ENCODE assay signal across 20 cellular contexts in the genomic region with DNA sequence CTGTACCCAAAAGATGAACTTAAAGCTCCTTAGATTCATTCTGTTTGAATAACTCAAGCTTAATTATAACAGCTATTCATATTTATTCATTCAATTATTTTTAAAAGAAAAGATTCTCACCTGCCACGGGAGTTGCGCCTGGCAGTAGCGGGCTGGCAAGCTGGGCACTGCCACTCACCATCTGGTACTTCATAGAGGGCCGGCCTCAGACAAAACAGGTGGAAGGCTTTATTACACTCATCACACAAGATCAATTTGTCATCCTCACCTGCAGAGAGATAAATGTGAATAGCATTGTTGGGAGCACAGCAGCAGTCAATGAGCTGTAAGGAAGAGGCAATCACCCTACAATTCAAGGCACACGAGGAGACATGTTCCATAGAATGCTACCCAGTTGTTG. TPM values are rescaled to one million over a fixed set of nuclear protein-coding genes. Genes with fewer than 3 reads are reported as not detected.
A peak's percentile ranks its signal among the peaks of the same experiment; 100 is the strongest.
DNase-seq lines count a peak whose midpoint lies in the region; ATAC-seq and TF ChIP-seq lines count a peak whose summit lies in the region.
"Had no signal": no experiment of that assay in that cellular context is flagged by ENCODE, and none has a peak within 500 bp of the region (broad histone marks: within the 10 kb centered on the region; RNA-seq: fewer than 3 reads in every experiment).

No MANE protein-coding gene starts in this region.

- H3K9me3 Mint-ChIP-seq in activated CD4-positive, alpha-beta T cell treated with anti-CD3 and anti-CD28 coated beads for 36 hours (ENCODE audit: low read depth), result no peaks in the 10 kb centered on the region
- no peaks in the 10 kb centered on the region for H3K9me3 Mint-ChIP-seq in activated CD4-positive, alpha-beta T cell treated with anti-CD3 and anti-CD28 coated beads, Interleukin-2, amount 10 ng/mL, durations not matched to agents 24 days and 14 days
- H3K9me3 Mint-ChIP-seq in chondrocyte (ENCODE audit: low read depth), result no peaks in the 10 kb centered on the region
- H3K9me3 Mint-ChIP-seq: stimulated activated effector memory CD8-positive, alpha-beta T cell treated with anti-CD3 and anti-CD28 coated beads, Interleukin-12 subunit alpha, Interleukin-12 subunit beta, amount 100 ng/mL, for 72 hours had no signal

- intact Hi-C loops in activated CD4-positive, alpha-beta T cell treated with anti-CD3 and anti-CD28 coated beads for 36 hours (cut with DNase I, micrococcal nuclease), result no loop called here
- intact Hi-C loops in activated CD4-positive, alpha-beta T cell treated with anti-CD3 and anti-CD28 coated beads, Interleukin-2, amount 10 ng/mL, durations not matched to agents 24 days and 14 days (cut with micrococcal nuclease), result no loop called here

- H3K27me3 Mint-ChIP-seq in activated CD4-positive, alpha-beta T cell treated with anti-CD3 and anti-CD28 coated beads for 36 hours, result no peaks in the 10 kb centered on the region
- H3K27me3 Mint-ChIP-seq in activated CD4-positive, alpha-beta T cell treated with anti-CD3 and anti-CD28 coated beads, Interleukin-2, amount 10 ng/mL, durations not matched to agents 24 days and 14 days, result no peaks in the 10 kb centered on the region
- H3K27me3 Mint-ChIP-seq in chondrocyte (ENCODE audit: low read depth), result no peaks in the 10 kb centered on the region
- H3K27me3 Mint-ChIP-seq: activated naive CD8-positive, alpha-beta T cell had no signal

- ATAC-seq in activated CD4-positive, alpha-beta T cell treated with anti-CD3 and anti-CD28 coated beads for 36 hours, result no peak
- no peak for ATAC-seq in GM18520 (IDR thresholded peaks at IDR 0.05; ENCODE audit: unreplicated experiment)
- ATAC-seq: body of pancreas; stimulated activated effector memory CD8-positive, alpha-beta T cell treated with anti-CD3 and anti-CD28 coated beads, Interleukin-12 subunit alpha, Interleukin-12 subunit beta, amount 100 ng/mL, for 72 hours had no signal

- no peak for DNase-seq in activated CD4-positive, alpha-beta T cell treated with anti-CD3 and anti-CD28 coated beads for 36 hours
- no peak for DNase-seq in activated CD4-positive, alpha-beta T cell treated with anti-CD3 and anti-CD28 coated beads, Interleukin-2, amount 10 ng/mL, durations not matched to agents 24 days and 14 days
- DNase-seq in NCI-H1417 treated with DMSO at 0.1 percent for 48 hours (lab: John Stamatoyannopoulos, UW), result peak; percentile 83
- DNase-seq in NCI-H2196 (lab: John Stamatoyannopoulos, UW; ENCODE audit: unreplicated experiment), result peak; percentile 30
- no peak for DNase-seq in chondrocyte (ENCODE audit: low spot score)
- no peak for DNase-seq in germinal center (ENCODE audit: low spot score)
- DNase-seq in T-helper 2 cell, result no peak
- DNase-seq: activated CD4-positive, alpha-beta T cell treated with anti-CD3 and anti-CD28 coated beads, Interleukin-2, amount 50 U/mL, for 1 hour; activated T-cell treated with anti-CD3 and anti-CD28 coated beads for 4 hours; BE2C; body of pancreas; GDM1; GOT3; kidney; NCI-H1694; NK-92 treated with Interleukin-12 subunit alpha and Interleukin-12 subunit beta, amount 100 ng/mL, for 24 hours had no signal

- H3K4me3 Mint-ChIP-seq in activated CD4-positive, alpha-beta T cell treated with anti-CD3 and anti-CD28 coated beads for 36 hours, result no peak overlapping the region
- no peak overlapping the region for H3K4me3 Mint-ChIP-seq in activated CD4-positive, alpha-beta T cell treated with anti-CD3 and anti-CD28 coated beads, Interleukin-2, amount 10 ng/mL, durations not matched to agents 24 days and 14 days
- no peak overlapping the region for H3K4me3 Mint-ChIP-seq in chondrocyte (ENCODE audit: unreplicated experiment)
- H3K4me3 Mint-ChIP-seq: activated naive CD8-positive, alpha-beta T cell; stimulated activated effector memory CD8-positive, alpha-beta T cell treated with anti-CD3 and anti-CD28 coated beads, Interleukin-12 subunit alpha, Interleukin-12 subunit beta, amount 100 ng/mL, for 72 hours had no signal

- peaks cover 77% of the 10 kb centered on the region for H3K36me3 Mint-ChIP-seq in activated CD4-positive, alpha-beta T cell treated with anti-CD3 and anti-CD28 coated beads for 36 hours (ENCODE audit: low read depth)
- peaks cover 71% of the 10 kb centered on the region for H3K36me3 Mint-ChIP-seq in activated CD4-positive, alpha-beta T cell treated with anti-CD3 and anti-CD28 coated beads, Interleukin-2, amount 10 ng/mL, durations not matched to agents 24 days and 14 days (ENCODE audit: low read depth)
- H3K36me3 Mint-ChIP-seq in chondrocyte (ENCODE audit: low read depth), result peaks cover 47% of the 10 kb centered on the region

- TF ChIP-seq CTCF in chondrocyte (IDR thresholded peaks at IDR 0.05), result no peak

- peak overlapping the region; percentile 42 for H3K27ac Mint-ChIP-seq in activated CD4-positive, alpha-beta T cell treated with anti-CD3 and anti-CD28 coated beads for 36 hours
- H3K27ac Mint-ChIP-seq in activated CD4-positive, alpha-beta T cell treated with anti-CD3 and anti-CD28 coated beads, Interleukin-2, amount 10 ng/mL, durations not matched to agents 24 days and 14 days, result no peak overlapping the region
- H3K27ac Mint-ChIP-seq in chondrocyte (ENCODE audit: unreplicated experiment), result peak overlapping the region; percentile 55

- POLR2A ChIA-PET in activated CD4-positive, alpha-beta T cell treated with anti-CD3 and anti-CD28 coated beads for 36 hours (lab: Charles Lee), result interaction anchor here (0.6 kb wide), 1 partner anchor 195 kb away, joined by 3 read pairs; no protein-coding TSS in a partner anchor

- H3K4me1 Mint-ChIP-seq in activated CD4-positive, alpha-beta T cell treated with anti-CD3 and anti-CD28 coated beads for 36 hours, result peaks cover 9% of the 10 kb centered on the region
- H3K4me1 Mint-ChIP-seq in activated CD4-positive, alpha-beta T cell treated with anti-CD3 and anti-CD28 coated beads, Interleukin-2, amount 10 ng/mL, durations not matched to agents 24 days and 14 days, result peaks cover 12% of the 10 kb centered on the region
- peaks cover 14% of the 10 kb centered on the region for H3K4me1 Mint-ChIP-seq in chondrocyte (ENCODE audit: low read depth)

- CTCF ChIA-PET in activated CD4-positive, alpha-beta T cell treated with anti-CD3 and anti-CD28 coated beads for 36 hours (lab: Charles Lee), result interaction anchor here (0.6 to 1.3 kb wide), 4 partner anchors 9 to 125 kb away, joined by 3 to 6 read pairs (median 3); no protein-coding TSS in a partner anchor

RNA-seq across cellular contexts. Expression of gene FZD9, which starts 15.8 kb away (rescaled TPM):
- under 1 TPM; 0.11 to 0.23 TPM for total RNA-seq in activated CD4-positive, alpha-beta T cell treated with anti-CD3 and anti-CD28 coated beads for 36 hours
- total RNA-seq in activated CD4-positive, alpha-beta T cell treated with anti-CD3 and anti-CD28 coated beads, Interleukin-2, amount 10 ng/mL, durations not matched to agents 24 days and 14 days, result 0.50 and 0.75 TPM in 2 replicates
- total RNA-seq in chondrocyte, result 2.2 to 4.5 TPM (median 4.3 TPM) in 3 replicates
- total RNA-seq: HT1080 had no signal

Comparison
In these comparisons a context has a peak if more than half of its experiments do, and no peak if none do; other contexts are left out.
1. DNase-seq: peak in NCI-H1417 treated with DMSO at 0.1 percent for 48 hours (single experiment) and NCI-H2196 (single experiment); none in activated CD4-positive, alpha-beta T cell treated with anti-CD3 and anti-CD28 coated beads for 36 hours (single experiment), activated CD4-positive, alpha-beta T cell treated with anti-CD3 and anti-CD28 coated beads, Interleukin-2, amount 10 ng/mL, durations not matched to agents 24 days and 14 days (single experiment), chondrocyte (single experiment), germinal center (single experiment) and T-helper 2 cell (0 of 5).